Comparison of ENCODE assay signal across 8 cellular contexts in genomic region chr7:150369740-150370501, GRCh38. TPM values are rescaled to one million over a fixed set of nuclear protein-coding genes. Genes with fewer than 3 reads are reported as not detected.
DNase-seq lines count a peak whose midpoint lies in the region; TF ChIP-seq lines count a peak whose summit lies in the region.

No MANE protein-coding gene starts in this region.

- H3K4me3 ChIP-seq in ACC112 (ENCODE audit: low read depth, low read length) (peak overlapping the region; percentile 94), HUES48 (ENCODE audit: low read depth, low read length) (peak overlapping the region; percentile 85), mammary epithelial cell (replicated peaks in 1 of 3; ENCODE audit: insufficient read depth in 1 of 3, low read depth in 2 of 3, low read length in 3 of 3) (no peak overlapping the region), mucosa of rectum (ENCODE audit: low read length in 2 of 2) (peak overlapping the region; percentile 84 to 97)

- no TSS peak for BruUV-seq in mammary epithelial cell (replicated peaks; lab: Mats Ljungman, UMichigan)

- no peaks in the 10 kb centered on the region for H4K20me1 ChIP-seq in mammary epithelial cell (ENCODE audit: insufficient read depth, low read length)

- no peak for DNase-seq in mammary epithelial cell
- no peak for DNase-seq in NCI-H2227 (lab: John Stamatoyannopoulos, UW; ENCODE audit: unreplicated experiment)
- DNase-seq in NCI-H748 treated with DMSO at 0.1 percent for 48 hours (lab: John Stamatoyannopoulos, UW), result no peak
- no peak for DNase-seq in T1000 (lab: John Stamatoyannopoulos, UW)
- no peak for DNase-seq in activated CD8-positive, alpha-beta memory T cell treated with anti-CD3 and anti-CD28 coated beads for 24 hours

- no peak for TF ChIP-seq CTCF in mammary epithelial cell (conservative IDR thresholded peaks at IDR 0.05 in 1 of 2, IDR thresholded peaks at IDR 0.05 in 1 of 2; ENCODE audit: extremely low read depth in 1 of 2, insufficient read depth in 1 of 2, low read depth in 1 of 2, low read length in 2 of 2)

- H3K27ac ChIP-seq in ACC112 (ENCODE audit: low read depth, low read length), result no peak overlapping the region; the same call in 1 of the 2 replicates
- H3K27ac ChIP-seq in HUES48 (ENCODE audit: low read depth, low read length), result peak overlapping the region; percentile 97
- H3K27ac ChIP-seq in mammary epithelial cell (ENCODE audit: insufficient read depth, low read depth, low read length), result no peak overlapping the region
- peak overlapping the region; percentile 94 to 96 for H3K27ac ChIP-seq in mucosa of rectum (ENCODE audit: low read depth in 2 of 2, low read length in 2 of 2)

- H3K36me3 ChIP-seq in ACC112 (ENCODE audit: insufficient read depth, low read length) (no peaks in the 10 kb centered on the region), HUES48 (ENCODE audit: control insufficient read depth, insufficient read depth, low read length) (peaks cover 48% of the 10 kb centered on the region), mammary epithelial cell (ENCODE audit: insufficient read depth, low read length) (no peaks in the 10 kb centered on the region), mucosa of rectum (ENCODE audit: control insufficient read depth in 2 of 2, insufficient read depth in 2 of 2, low read length in 2 of 2) (peaks cover 11 to 30% of the 10 kb centered on the region in 2 donors)

- CTCF ChIA-PET in mammary epithelial cell (lab: Charles Lee; ENCODE audit: low non-redundant PET), result no interaction called here

- peak overlapping the region; percentile 69 for H2AFZ ChIP-seq in ACC112 (ENCODE audit: low read length, unreplicated experiment)
- H2AFZ ChIP-seq in mammary epithelial cell (ENCODE audit: low read depth, low read length), result no peak overlapping the region

- H3K4me1 ChIP-seq in ACC112 (ENCODE audit: control insufficient read depth, insufficient read depth, low read length, unreplicated experiment) (peaks cover 10% of the 10 kb centered on the region), HUES48 (ENCODE audit: control insufficient read depth, insufficient read depth, low read length) (peaks cover 32% of the 10 kb centered on the region), mammary epithelial cell (ENCODE audit: insufficient read depth, low read length) (peaks cover 10% of the 10 kb centered on the region), mucosa of rectum (ENCODE audit: control insufficient read depth in 2 of 2, insufficient read depth in 2 of 2, low read length in 2 of 2) (peaks cover 49 to 56% of the 10 kb centered on the region in 2 donors)

- H3K9me3 ChIP-seq in HUES48 (ENCODE audit: control insufficient read depth, insufficient read depth, low read length) (no peaks in the 10 kb centered on the region), mammary epithelial cell (replicated peaks; ENCODE audit: insufficient read depth, low read length) (no peaks in the 10 kb centered on the region), mucosa of rectum (ENCODE audit: control insufficient read depth in 2 of 2, low read length in 2 of 2) (no peaks in the 10 kb centered on the region)

- H3K9ac ChIP-seq in HUES48 (ENCODE audit: low read depth, low read length) (peak overlapping the region; percentile 90), mammary epithelial cell (ENCODE audit: insufficient read depth, low read length) (no peak overlapping the region), mucosa of rectum (ENCODE audit: low read depth in 1 of 2, low read length in 2 of 2) (peak overlapping the region; percentile 83 to 92)

- in situ Hi-C loops in mammary epithelial cell (cut with MboI; ENCODE audit: low sequenced_read_pairs in 2 of 2), result no loop called here

- H3K27me3 ChIP-seq in ACC112 (ENCODE audit: insufficient read depth, low read length) (no peaks in the 10 kb centered on the region), HUES48 (ENCODE audit: control insufficient read depth, insufficient read depth, low read length) (no peaks in the 10 kb centered on the region), mammary epithelial cell (ENCODE audit: insufficient read depth, low read length) (no peaks in the 10 kb centered on the region), mucosa of rectum (ENCODE audit: control insufficient read depth in 2 of 2, insufficient read depth in 2 of 2, low read length in 2 of 2) (no peaks in the 10 kb centered on the region)

- intact Hi-C loops in mammary epithelial cell (cut with micrococcal nuclease), result no loop called here

- dilution Hi-C loops in mammary epithelial cell (cut with HindIII; ENCODE audit: low sequenced_read_pairs), result no loop called here

- WGBS in mammary epithelial cell (ENCODE audit: low coverage, missing lambda C conversion rate), result 48% methylated on average over 15 of the region's 23 CpGs

- peaks cover 28% of the 10 kb centered on the region for H3K79me2 ChIP-seq in ACC112 (ENCODE audit: control insufficient read depth, insufficient read depth, low read length, unreplicated experiment)
- H3K79me2 ChIP-seq in mammary epithelial cell (ENCODE audit: insufficient read depth, low read length), result no peaks in the 10 kb centered on the region

- peak overlapping the region; percentile 87 for H3K4me2 ChIP-seq in mammary epithelial cell (ENCODE audit: insufficient read depth, low read depth, low read length)

RNA-seq across cellular contexts. Expression of gene REPIN1, which starts 1.3 kb away (rescaled TPM):
- total RNA-seq in mammary epithelial cell, result 10 to 100 TPM in 1 of 2 donors, 1 to 10 TPM in 1; 5.6 to 33.5 TPM
- 3.9 TPM for polyA plus RNA-seq in mammary epithelial cell
- 4.7 TPM for polyA minus RNA-seq in mammary epithelial cell

RNA-seq across cellular contexts. Expression of gene ZNF775, which starts 9.2 kb away (rescaled TPM):
- total RNA-seq in mammary epithelial cell, result 1 to 10 TPM; 2.0 to 2.3 TPM
- 1.1 TPM for polyA plus RNA-seq in mammary epithelial cell
- polyA minus RNA-seq in mammary epithelial cell, result 2.6 TPM

RNA-seq across cellular contexts. Expression of gene RARRES2, which starts 28.5 kb away (rescaled TPM):
- under 1 TPM in 1 of 2 donors, not detected in 1; 0.17 TPM for total RNA-seq in mammary epithelial cell
- 0.23 TPM for polyA plus RNA-seq in mammary epithelial cell
- not detected for polyA minus RNA-seq in mammary epithelial cell

RNA-seq across cellular contexts. Expression of gene ACTR3C, which starts 46.6 kb away (rescaled TPM):
- 1 to 10 TPM; 1.6 to 8.3 TPM for total RNA-seq in mammary epithelial cell
- polyA plus RNA-seq in mammary epithelial cell, result 1.2 TPM
- polyA minus RNA-seq in mammary epithelial cell, result 5.7 TPM

RNA-seq across cellular contexts. Expression of gene LRRC61, which starts 46.8 kb away (rescaled TPM):
- total RNA-seq in mammary epithelial cell, result 10 to 100 TPM in 1 of 2 donors, under 1 TPM in 1; 0.73 to 18.0 TPM
- 0.93 TPM for polyA plus RNA-seq in mammary epithelial cell
- 0.26 TPM for polyA minus RNA-seq in mammary epithelial cell

Comparison
In these comparisons a context has a peak if more than half of its experiments do, and no peak if none do; other contexts are left out.
1. H3K27ac ChIP-seq: peak in HUES48 (single experiment) and mucosa of rectum (2 of 2); none in ACC112 (single experiment) and mammary epithelial cell (single experiment).
2. H3K4me3 ChIP-seq: peak in ACC112 (single experiment), HUES48 (single experiment) and mucosa of rectum (2 of 2); none in mammary epithelial cell (0 of 3).